ENCODE assay signal across 8 cellular contexts in the genomic region with DNA sequence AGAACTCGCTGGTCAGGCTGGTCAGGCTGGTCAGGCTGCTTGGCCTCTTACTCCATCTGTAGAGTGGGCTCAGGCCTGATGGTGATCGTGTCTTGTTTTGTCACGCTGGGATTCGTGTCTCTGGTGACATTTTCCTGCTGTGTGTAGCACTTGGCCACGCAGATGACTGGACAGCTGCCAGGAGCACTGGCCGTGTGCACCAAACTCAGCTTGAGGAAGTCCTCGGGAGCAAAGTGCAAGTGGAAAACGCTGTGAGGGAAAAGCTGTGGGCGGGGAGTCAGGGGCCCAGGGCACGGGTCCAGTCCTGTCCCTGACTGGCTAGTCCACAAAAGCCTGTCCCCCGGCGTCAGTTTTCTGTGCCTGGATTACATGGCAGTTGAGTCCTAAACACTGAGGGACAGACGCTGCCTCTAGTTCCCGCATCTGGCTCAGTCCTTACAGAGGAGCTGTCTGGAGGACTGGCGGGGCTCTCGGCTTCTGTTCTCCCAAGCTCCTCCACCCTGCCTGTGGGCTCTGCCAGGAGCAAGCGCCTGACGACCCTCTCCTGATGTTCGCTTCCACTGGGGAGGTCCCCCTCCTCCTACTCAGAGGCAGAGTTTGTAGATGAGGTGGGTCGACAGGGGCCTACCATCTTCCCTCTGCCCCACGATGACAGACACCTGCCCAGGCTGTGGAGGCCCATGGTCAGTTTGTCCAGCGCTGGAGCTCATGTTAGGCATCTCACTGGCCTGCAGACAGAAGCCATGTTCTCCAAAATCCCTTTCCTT. TPM values are rescaled to one million over a fixed set of nuclear protein-coding genes. Genes with fewer than 3 reads are reported as not detected.
A peak's percentile ranks its signal among the peaks of the same experiment; 100 is the strongest.
DNase-seq lines count a peak whose midpoint lies in the region; ATAC-seq and TF ChIP-seq lines count a peak whose summit lies in the region.

No MANE protein-coding gene starts in this region.

- peaks cover 14% of the 10 kb centered on the region for H3K27me3 Mint-ChIP-seq in activated CD8-positive, alpha-beta memory T cell treated with anti-CD3 and anti-CD28 coated beads, Interleukin-2, amount 10 ng/mL, durations not matched to agents 7 days and 5 days
- H3K27me3 Mint-ChIP-seq in activated CD8-positive, alpha-beta T cell treated with anti-CD3 and anti-CD28 coated beads for 36 hours, result no peaks in the 10 kb centered on the region

- DNase-seq in activated CD8-positive, alpha-beta memory T cell treated with anti-CD3 and anti-CD28 coated beads, Interleukin-2, amount 10 ng/mL, durations not matched to agents 7 days and 5 days, result no peak
- DNase-seq in activated CD8-positive, alpha-beta memory T cell treated with anti-CD3 and anti-CD28 coated beads for 24 hours, result no peak
- peak; percentile 12 for DNase-seq in activated CD8-positive, alpha-beta T cell treated with anti-CD3 and anti-CD28 coated beads for 36 hours
- DNase-seq in left ventricle myocardium inferior (peak; percentile 81), putamen (ENCODE audit: low spot score) (peak; percentile 81)

- H3K27me3 ChIP-seq in left ventricle myocardium inferior (ENCODE audit: low read depth), result no peaks in the 10 kb centered on the region

- no peaks in the 10 kb centered on the region for H3K36me3 ChIP-seq in left ventricle myocardium inferior

- H3K4me1 ChIP-seq in left ventricle myocardium inferior, result peaks cover 24% of the 10 kb centered on the region

- peaks cover 13% of the 10 kb centered on the region for H3K4me1 Mint-ChIP-seq in activated CD8-positive, alpha-beta memory T cell treated with anti-CD3 and anti-CD28 coated beads, Interleukin-2, amount 10 ng/mL, durations not matched to agents 7 days and 5 days
- H3K4me1 Mint-ChIP-seq in activated CD8-positive, alpha-beta T cell treated with anti-CD3 and anti-CD28 coated beads for 36 hours (ENCODE audit: low read depth), result peaks cover 10% of the 10 kb centered on the region

- H3K9me3 Mint-ChIP-seq in activated CD8-positive, alpha-beta memory T cell treated with anti-CD3 and anti-CD28 coated beads, Interleukin-2, amount 10 ng/mL, durations not matched to agents 7 days and 5 days (ENCODE audit: low read depth), result no peaks in the 10 kb centered on the region
- no peaks in the 10 kb centered on the region for H3K9me3 Mint-ChIP-seq in activated CD8-positive, alpha-beta T cell treated with anti-CD3 and anti-CD28 coated beads for 36 hours

- no peak overlapping the region for H3K27ac Mint-ChIP-seq in activated CD8-positive, alpha-beta memory T cell treated with anti-CD3 and anti-CD28 coated beads, Interleukin-2, amount 10 ng/mL, durations not matched to agents 7 days and 5 days
- H3K27ac Mint-ChIP-seq in activated CD8-positive, alpha-beta T cell treated with anti-CD3 and anti-CD28 coated beads for 36 hours, result no peak overlapping the region

- POLR2A ChIA-PET in activated CD8-positive, alpha-beta T cell treated with anti-CD3 and anti-CD28 coated beads for 36 hours (lab: Charles Lee), result interaction anchor here (0.6 to 1.4 kb wide), 3 partner anchors 17 to 36 kb away, joined by 3 to 4 read pairs (median 3); partner anchors contain the start of gene GRPEL1

- no peak for TF ChIP-seq CTCF in activated CD8-positive, alpha-beta T cell treated with anti-CD3 and anti-CD28 coated beads for 36 hours (IDR thresholded peaks at IDR 0.05)
- TF ChIP-seq CTCF in left ventricle myocardium inferior (IDR thresholded peaks at IDR 0.05; ENCODE audit: borderline replicate concordance), result no peak

- intact Hi-C loops in activated CD8-positive, alpha-beta T cell treated with anti-CD3 and anti-CD28 coated beads for 36 hours (cut with micrococcal nuclease), result no loop called here
- intact Hi-C loops in left ventricle myocardium inferior (cut with micrococcal nuclease), result no loop called here

- no peak for ATAC-seq in activated CD8-positive, alpha-beta memory T cell treated with anti-CD3 and anti-CD28 coated beads, Interleukin-2, amount 10 ng/mL, durations not matched to agents 7 days and 5 days
- ATAC-seq in activated CD8-positive, alpha-beta T cell treated with anti-CD3 and anti-CD28 coated beads for 36 hours, result no peak
- no peak for ATAC-seq in GM21367 (IDR thresholded peaks at IDR 0.05; ENCODE audit: unreplicated experiment)
- no peak for ATAC-seq in HG03159 (IDR thresholded peaks at IDR 0.05; ENCODE audit: unreplicated experiment)
- no peak for ATAC-seq in GM21576 (IDR thresholded peaks at IDR 0.05; ENCODE audit: unreplicated experiment)

- H3K27ac ChIP-seq in left ventricle myocardium inferior (replicated peaks), result peak overlapping the region; percentile 86

- H3K9me3 ChIP-seq in left ventricle myocardium inferior (replicated peaks), result no peaks in the 10 kb centered on the region

- no peaks in the 10 kb centered on the region for H3K36me3 Mint-ChIP-seq in activated CD8-positive, alpha-beta memory T cell treated with anti-CD3 and anti-CD28 coated beads, Interleukin-2, amount 10 ng/mL, durations not matched to agents 7 days and 5 days
- no peaks in the 10 kb centered on the region for H3K36me3 Mint-ChIP-seq in activated CD8-positive, alpha-beta T cell treated with anti-CD3 and anti-CD28 coated beads for 36 hours (ENCODE audit: low read depth)

- H3K4me3 Mint-ChIP-seq in activated CD8-positive, alpha-beta memory T cell treated with anti-CD3 and anti-CD28 coated beads, Interleukin-2, amount 10 ng/mL, durations not matched to agents 7 days and 5 days, result peak overlapping the region; percentile 85
- H3K4me3 Mint-ChIP-seq in activated CD8-positive, alpha-beta T cell treated with anti-CD3 and anti-CD28 coated beads for 36 hours, result peak overlapping the region; percentile 86

- H3K4me3 ChIP-seq in left ventricle myocardium inferior, result peak overlapping the region; percentile 76

- CTCF ChIA-PET in activated CD8-positive, alpha-beta memory T cell treated with anti-CD3 and anti-CD28 coated beads, Interleukin-2, amount 10 ng/mL, durations not matched to agents 7 days and 5 days (lab: Charles Lee), result interaction anchor here (1.0 to 1.9 kb wide), 2 partner anchors 23 to 33 kb away, joined by 3 to 5 read pairs; no protein-coding TSS in a partner anchor
- CTCF ChIA-PET in activated CD8-positive, alpha-beta T cell treated with anti-CD3 and anti-CD28 coated beads for 36 hours (lab: Charles Lee), result interaction anchor here (1.2 to 3.2 kb wide), 6 partner anchors 8 to 90 kb away, joined by 3 to 30 read pairs (median 4); partner anchors contain the start of gene GRPEL1

RNA-seq across cellular contexts. Expression of gene GRPEL1, which starts 35.9 kb away (rescaled TPM):
- 10 to 100 TPM; 40.0 to 59.9 TPM for total RNA-seq in activated CD8-positive, alpha-beta memory T cell treated with anti-CD3 and anti-CD28 coated beads, Interleukin-2, amount 10 ng/mL, durations not matched to agents 7 days and 5 days
- 10 to 100 TPM; 82.4 to 84.5 TPM for total RNA-seq in activated CD8-positive, alpha-beta T cell treated with anti-CD3 and anti-CD28 coated beads for 36 hours
- total RNA-seq in left ventricle myocardium inferior, result 58.2 TPM

Comparison
In these comparisons a context has a peak if more than half of its experiments do, and no peak if none do; other contexts are left out.
1. DNase-seq: peak in activated CD8-positive, alpha-beta T cell treated with anti-CD3 and anti-CD28 coated beads for 36 hours (single experiment), left ventricle myocardium inferior (single experiment) and putamen (single experiment); none in activated CD8-positive, alpha-beta memory T cell treated with anti-CD3 and anti-CD28 coated beads, Interleukin-2, amount 10 ng/mL, durations not matched to agents 7 days and 5 days (single experiment) and activated CD8-positive, alpha-beta memory T cell treated with anti-CD3 and anti-CD28 coated beads for 24 hours (single experiment).